In the genomic region with DNA sequence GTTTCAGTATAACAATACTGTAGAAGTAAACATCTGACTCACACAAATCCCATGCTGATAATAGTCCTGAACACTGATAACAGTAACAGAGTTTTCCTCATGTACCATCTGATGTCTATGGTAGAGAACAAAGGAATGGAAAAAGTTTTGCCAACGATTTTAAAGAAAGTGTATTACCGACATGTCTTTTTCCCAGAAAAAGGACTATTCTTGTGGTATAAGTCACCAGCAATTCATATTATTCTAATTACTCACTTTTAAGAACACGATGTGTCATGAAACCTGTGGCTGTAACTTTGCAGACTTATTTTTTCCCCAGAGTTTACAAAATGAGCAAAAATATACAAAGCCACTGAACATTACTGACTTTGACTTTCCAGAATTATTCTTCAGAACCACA, we compare ENCODE assay signal across 16 cellular contexts. TPM values are rescaled to one million over a fixed set of nuclear protein-coding genes. Genes with fewer than 3 reads are reported as not detected.
DNase-seq lines count a peak whose midpoint lies in the region; ATAC-seq and TF ChIP-seq lines count a peak whose summit lies in the region.
"Had no signal": no experiment of that assay in that cellular context is flagged by ENCODE, and none has a peak within 500 bp of the region (broad histone marks: within the 10 kb centered on the region; RNA-seq: fewer than 3 reads in every experiment).

No MANE protein-coding gene starts in this region.

- no peaks in the 10 kb centered on the region for H3K27me3 ChIP-seq in right atrium auricular region
- H3K27me3 ChIP-seq: ovary, testis had no signal

- no peak overlapping the region for H3K4me3 Mint-ChIP-seq in activated CD4-positive, alpha-beta T cell treated with anti-CD3 and anti-CD28 coated beads, Interleukin-2, amount 10 ng/mL, durations not matched to agents 24 days and 14 days
- H3K4me3 Mint-ChIP-seq: activated T-cell treated with anti-CD3 and anti-CD28 coated beads, Interleukin-2, amount 50 U/mL, for 24 hours; CD8-positive, alpha-beta memory T cell had no signal

- no peaks in the 10 kb centered on the region for H3K36me3 Mint-ChIP-seq in activated CD4-positive, alpha-beta T cell treated with anti-CD3 and anti-CD28 coated beads, Interleukin-2, amount 10 ng/mL, durations not matched to agents 24 days and 14 days (ENCODE audit: low read depth)
- H3K36me3 Mint-ChIP-seq: CD8-positive, alpha-beta memory T cell had no signal

- no peaks in the 10 kb centered on the region for H3K36me3 ChIP-seq in right atrium auricular region
- H3K36me3 ChIP-seq: ovary had no signal

- in situ Hi-C loops in astrocyte of the spinal cord (cut with HindIII; ENCODE audit: low sequenced_read_pairs), result no loop called here

- H3K4me1 Mint-ChIP-seq in activated CD4-positive, alpha-beta T cell treated with anti-CD3 and anti-CD28 coated beads, Interleukin-2, amount 10 ng/mL, durations not matched to agents 24 days and 14 days, result no peaks in the 10 kb centered on the region
- H3K4me1 Mint-ChIP-seq: CD8-positive, alpha-beta memory T cell had no signal

- no peaks in the 10 kb centered on the region for H3K9me3 ChIP-seq in right atrium auricular region
- H3K9me3 ChIP-seq: ovary, testis had no signal

- no peak overlapping the region for H3K4me3 ChIP-seq in astrocyte of the spinal cord (ENCODE audit: low read depth, low read length)
- H3K4me3 ChIP-seq in right atrium auricular region, result no peak overlapping the region
- H3K4me3 ChIP-seq: ovary, testis had no signal

- no peak overlapping the region for H3K27ac Mint-ChIP-seq in activated CD4-positive, alpha-beta T cell treated with anti-CD3 and anti-CD28 coated beads, Interleukin-2, amount 10 ng/mL, durations not matched to agents 24 days and 14 days
- H3K27ac Mint-ChIP-seq: activated T-cell treated with anti-CD3 and anti-CD28 coated beads, Interleukin-2, amount 50 U/mL, for 24 hours; CD8-positive, alpha-beta memory T cell had no signal

- peak overlapping the region; percentile 38 to 58 for H3K27ac ChIP-seq in right atrium auricular region
- H3K27ac ChIP-seq: ovary had no signal

- intact Hi-C loops in activated CD4-positive, alpha-beta T cell treated with anti-CD3 and anti-CD28 coated beads, Interleukin-2, amount 10 ng/mL, durations not matched to agents 24 days and 14 days (cut with micrococcal nuclease), result no loop called here

- no peaks in the 10 kb centered on the region for H3K27me3 Mint-ChIP-seq in activated CD4-positive, alpha-beta T cell treated with anti-CD3 and anti-CD28 coated beads, Interleukin-2, amount 10 ng/mL, durations not matched to agents 24 days and 14 days

- H3K9me3 Mint-ChIP-seq in activated CD4-positive, alpha-beta T cell treated with anti-CD3 and anti-CD28 coated beads, Interleukin-2, amount 10 ng/mL, durations not matched to agents 24 days and 14 days, result no peaks in the 10 kb centered on the region
- H3K9me3 Mint-ChIP-seq: activated T-cell treated with anti-CD3 and anti-CD28 coated beads, Interleukin-2, amount 50 U/mL, for 24 hours; CD8-positive, alpha-beta memory T cell had no signal

- no peak for ATAC-seq in HG02642 (IDR thresholded peaks at IDR 0.05; ENCODE audit: poor library complexity, unreplicated experiment)

- peak; percentile 42 for DNase-seq in HS-5 (ENCODE audit: low read depth)
- peak; percentile 83 for DNase-seq in astrocyte of the spinal cord (ENCODE audit: low read depth, low spot score)
- DNase-seq in right atrium auricular region (ENCODE audit: low spot score), result no peak
- DNase-seq in stromal cell of bone marrow (ENCODE audit: low read depth), result peak; percentile 53
- DNase-seq in hippocampal formation (lab: John Stamatoyannopoulos, UW), result no peak
- no peak for DNase-seq in activated CD4-positive, alpha-beta T cell treated with anti-CD3 and anti-CD28 coated beads, Interleukin-2, amount 10 ng/mL, durations not matched to agents 24 days and 14 days
- DNase-seq: activated CD4-positive, alpha-beta T cell treated with anti-CD3 and anti-CD28 coated beads for 48 hours; activated T-cell treated with anti-CD3 and anti-CD28 coated beads, Interleukin-2, amount 50 U/mL, for 24 hours; CD8-positive, alpha-beta memory T cell; foreskin melanocyte; NCI-H2081 treated with DMSO at 0.1 percent for 48 hours; ovary; RPMI8226; testis had no signal

- no peak for TF ChIP-seq CTCF in astrocyte of the spinal cord (IDR thresholded peaks at IDR 0.05; ENCODE audit: low read depth, low read length)
- TF ChIP-seq CTCF in right atrium auricular region (IDR thresholded peaks at IDR 0.05), result no peak

- no peaks in the 10 kb centered on the region for H3K4me1 ChIP-seq in right atrium auricular region
- H3K4me1 ChIP-seq: testis had no signal

RNA-seq across cellular contexts. Expression of a gene that starts 40.1 kb away (rescaled TPM):
- total RNA-seq in right atrium auricular region, result 1,000 to 10,000 TPM in 1 of 2 donors, 100 to 1,000 TPM in 1; 994 to 1,906 TPM
- total RNA-seq in activated CD4-positive, alpha-beta T cell treated with anti-CD3 and anti-CD28 coated beads, Interleukin-2, amount 10 ng/mL, durations not matched to agents 24 days and 14 days, result not detected in 2 replicates
- total RNA-seq: CD8-positive, alpha-beta memory T cell; T-helper 2 cell treated with Interferon-gamma antibody and Interleukin-4, amounts not matched to agents 100 ng/mL and 5 ng/mL, for 36 hours had no signal

Comparison
In these comparisons a context has a peak if more than half of its experiments do, and no peak if none do; other contexts are left out.
1. DNase-seq: peak in HS-5 (single experiment), astrocyte of the spinal cord (single experiment) and stromal cell of bone marrow (single experiment); none in right atrium auricular region (single experiment), hippocampal formation (0 of 2) and activated CD4-positive, alpha-beta T cell treated with anti-CD3 and anti-CD28 coated beads, Interleukin-2, amount 10 ng/mL, durations not matched to agents 24 days and 14 days (single experiment).
2. RNA of a gene that starts 40.1 kb away (total RNA-seq): 994 to 1,906 TPM in right atrium auricular region; not detected in activated CD4-positive, alpha-beta T cell treated with anti-CD3 and anti-CD28 coated beads, Interleukin-2, amount 10 ng/mL, durations not matched to agents 24 days and 14 days; every median in the first group is over 100 times any median in the second.